In the genomic region with DNA sequence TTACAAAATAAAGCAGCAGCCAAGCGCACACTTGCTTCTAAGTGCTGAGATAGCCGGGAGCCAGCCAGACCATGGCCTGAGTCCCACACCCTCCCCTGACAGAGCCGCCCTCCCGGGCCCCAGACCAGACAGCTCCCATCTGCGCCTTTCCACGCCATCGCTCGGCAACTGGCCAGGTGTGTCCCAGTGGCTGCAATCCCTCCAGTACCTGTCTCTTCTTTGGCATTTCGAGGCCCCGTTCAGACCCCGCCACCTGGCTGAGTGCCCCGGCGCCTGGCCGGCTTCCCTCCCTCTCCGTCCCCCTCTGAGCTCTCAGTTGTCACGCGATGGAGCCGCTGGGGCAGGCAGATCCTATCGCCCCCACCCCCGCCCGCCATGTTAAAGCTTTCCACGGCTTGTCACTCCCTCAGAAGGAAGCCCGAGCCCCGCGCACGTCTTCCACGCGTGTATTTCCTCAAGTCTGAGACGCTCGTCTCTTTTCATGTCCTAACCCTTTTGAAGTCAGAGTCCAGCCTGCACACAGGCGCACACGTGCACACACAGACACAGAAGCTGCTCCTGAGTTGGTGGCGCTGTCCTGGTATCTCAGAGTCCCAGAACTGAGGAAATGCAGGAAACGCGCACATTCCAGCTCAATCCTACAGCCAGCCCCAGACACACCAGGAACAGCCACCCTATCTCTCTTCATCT, we compare ENCODE assay signal across 7 cellular contexts. TPM values are rescaled to one million over a fixed set of nuclear protein-coding genes. Genes with fewer than 3 reads are reported as not detected.
DNase-seq lines count a peak whose midpoint lies in the region; ATAC-seq and TF ChIP-seq lines count a peak whose summit lies in the region.

No MANE protein-coding gene starts in this region.

- intact Hi-C loops in left lung (cut with DNase I) = no loop called here

- no peak for TF ChIP-seq EP300 in suprapubic skin (IDR thresholded peaks at IDR 0.05)

- H3K9me3 ChIP-seq in left lung (no peaks in the 10 kb centered on the region), suprapubic skin (no peaks in the 10 kb centered on the region)

- H3K27ac ChIP-seq in left lung = peak overlapping the region; percentile 85 to 94
- peak overlapping the region; percentile 90 for H3K27ac ChIP-seq in suprapubic skin

- H3K4me3 ChIP-seq in choroid plexus epithelial cell (ENCODE audit: low read depth, low read length) (peak overlapping the region; percentile 45), left lung (peak overlapping the region in 1 of 2 donors; percentile 14), suprapubic skin (peak overlapping the region; percentile 34)

- ATAC-seq in left lung (peak; percentile 60), HG02759 (IDR thresholded peaks at IDR 0.05; ENCODE audit: unreplicated experiment) (no peak)

- H3K27me3 ChIP-seq in left lung (no peaks in the 10 kb centered on the region), suprapubic skin (no peaks in the 10 kb centered on the region)

- H3K4me1 ChIP-seq in left lung (peaks cover 68 to 98% of the 10 kb centered on the region in 2 donors), suprapubic skin (peaks cover 89% of the 10 kb centered on the region)

- H3K36me3 ChIP-seq in left lung (peaks cover 0 to 35% of the 10 kb centered on the region in 2 donors), suprapubic skin (peaks cover 23% of the 10 kb centered on the region)

- peak; percentile 58 for DNase-seq in NCI-H2029 treated with DMSO at 0.1 percent for 48 hours (lab: John Stamatoyannopoulos, UW)
- DNase-seq in choroid plexus epithelial cell (ENCODE audit: low read depth) = peak; percentile 56
- DNase-seq in left lung = peak; percentile 65 to 84
- DNase-seq in suprapubic skin (ENCODE audit: low spot score in 2 of 2) = peak; percentile 89 to 94
- no peak for DNase-seq in stimulated activated CD4-positive, alpha-beta T cell treated with anti-CD3 and anti-CD28 coated beads, Interleukin-1b, Interleukin-23, amount 100 ng/mL, for 48 hours
- no peak for DNase-seq in GM13976 (ENCODE audit: low spot score)

- TF ChIP-seq CTCF in choroid plexus epithelial cell (conservative IDR thresholded peaks at IDR 0.05; ENCODE audit: low read depth, low read length) (peak; percentile 15), left lung (IDR thresholded peaks at IDR 0.05) (no peak), suprapubic skin (IDR thresholded peaks at IDR 0.05) (no peak), GM13976 (IDR thresholded peaks at IDR 0.05; ENCODE audit: borderline replicate concordance, control extremely low read depth, extremely low read depth, insufficient read depth, missing control alignments) (no peak)

- in situ Hi-C loops in GM13976 (cut with MboI; ENCODE audit: low sequenced_read_pairs, unreplicated experiment) = no loop called here

- TF ChIP-seq POLR2A in suprapubic skin (IDR thresholded peaks at IDR 0.05) = no peak

- 41% methylated on average over 34 of the region's 35 CpGs for WGBS in suprapubic skin

RNA-seq across cellular contexts. Expression of a gene that starts 7.9 kb away (rescaled TPM):
- total RNA-seq in left lung (10 to 100 TPM; 69.3 to 71.3 TPM), suprapubic skin (10 to 100 TPM; 16.0 to 29.0 (median 22.7) TPM)

Comparison
In these comparisons a context has a peak if more than half of its experiments do, and no peak if none do; other contexts are left out.
1. DNase-seq: peak in NCI-H2029 treated with DMSO at 0.1 percent for 48 hours (single experiment), choroid plexus epithelial cell (single experiment), left lung (2 of 2) and suprapubic skin (2 of 2); none in stimulated activated CD4-positive, alpha-beta T cell treated with anti-CD3 and anti-CD28 coated beads, Interleukin-1b, Interleukin-23, amount 100 ng/mL, for 48 hours (single experiment) and GM13976 (single experiment).